In genomic region chr11:6612816-6613136, GRCh38 we compare ENCODE assay signal across 8 cellular contexts. TPM values are rescaled to one million over a fixed set of nuclear protein-coding genes. Genes with fewer than 3 reads are reported as not detected.
A peak's percentile ranks its signal among the peaks of the same experiment; 100 is the strongest.
DNase-seq lines count a peak whose midpoint lies in the region; ATAC-seq, FAIRE-seq and TF ChIP-seq lines count a peak whose summit lies in the region.

No MANE protein-coding gene starts in this region.

- 16% methylated on average over 7 of the region's 7 CpGs for WGBS in GM12878 (ENCODE audit: insufficient coverage, insufficient replicate concordance, low lambda C conversion rate, missing lambda C conversion rate)
- WGBS in right lobe of liver (ENCODE audit: insufficient coverage, low coverage, low lambda C conversion rate, missing lambda C conversion rate) = 4% methylated on average over 7 of the region's 7 CpGs

- TF ChIP-seq CTCF in GM06990 (IDR thresholded peaks at IDR 0.05; ENCODE audit: insufficient read depth, low read length, poor library complexity, severe bottlenecking) = peak; percentile 50
- peak; percentile 48 for TF ChIP-seq CTCF in LNCaP clone FGC (IDR thresholded peaks at IDR 0.05; ENCODE audit: control insufficient read depth, extremely low read depth, insufficient read depth)
- TF ChIP-seq CTCF in GM12878 (IDR thresholded peaks at IDR 0.05 in 2 of 3, conservative IDR thresholded peaks at IDR 0.05 in 1 of 3; ENCODE audit: control insufficient read depth in 2 of 3, extremely low read depth in 1 of 3, insufficient read depth in 1 of 3, low read depth in 3 of 3, low read length in 3 of 3) = peak; percentile 30 to 62 (median 42); a peak in 5 of 6 replicates
- TF ChIP-seq CTCF in right lobe of liver (IDR thresholded peaks at IDR 0.05) = peak; percentile 32 to 46 (median 34)
- TF ChIP-seq CTCF in vagina (IDR thresholded peaks at IDR 0.05) = peak in 2 of 3 experiments; percentile 6 to 34

- CTCF ChIA-PET in GM12878 (lab: Yijun Ruan, JAX) = interaction anchor here (0.5 to 2.7 kb wide), 12 partner anchors 8 to 234 kb away, joined by 3 to 18 read pairs (median 4); partner anchors contain the start of gene MRPL17

- H3K27ac ChIP-seq in GM12878 (ENCODE audit: control insufficient read depth, insufficient read depth) = peak overlapping the region; percentile 99
- peak overlapping the region; percentile 86 to 95 (median 94) for H3K27ac ChIP-seq in right lobe of liver
- peak overlapping the region; percentile 95 for H3K27ac ChIP-seq in vagina

- H3K36me3 ChIP-seq in GM06990 (ENCODE audit: control insufficient read depth, insufficient read depth, low read length) (peaks cover 25% of the 10 kb centered on the region), GM12878 (ENCODE audit: control insufficient read depth in 2 of 2, insufficient read depth in 2 of 2, low read length in 1 of 2) (peaks cover 23 to 34% of the 10 kb centered on the region in 2 experiments), right lobe of liver (peaks cover 8 to 48% (median 22%) of the 10 kb centered on the region in 4 donors), vagina (peaks cover 0 to 36% of the 10 kb centered on the region in 2 donors)

- peak overlapping the region; percentile 95 for H3K9ac ChIP-seq in GM12878 (ENCODE audit: control insufficient read depth, insufficient read depth, low read length)

- H3K4me3 ChIP-seq in GM06990 (replicated peaks; ENCODE audit: low read depth, low read length) (peak overlapping the region; percentile 62), LNCaP clone FGC (ENCODE audit: low read depth, low read length) (peak overlapping the region; percentile 86), GM12878 (peak overlapping the region; percentile 66), right lobe of liver (peak overlapping the region; percentile 36 to 76 (median 68)), vagina (peak overlapping the region; percentile 82 to 86)

- peak overlapping the region; percentile 86 for H3K4me2 ChIP-seq in GM12878 (ENCODE audit: control insufficient read depth, insufficient read depth)

- intact Hi-C loops in GM12878 (cut with micrococcal nuclease; ENCODE audit: unreplicated experiment) (loop anchor here (2.0 to 10.0 kb wide), 4 partner anchors 54 to 912 kb away; partner anchors contain the start of gene MRPL17), right lobe of liver (cut with DNase I) (no loop called here), vagina (cut with DNase I) (no loop called here)

- ATAC-seq in GM21619 (IDR thresholded peaks at IDR 0.05; ENCODE audit: unreplicated experiment) (peak; percentile 10), GM12878 (peak; percentile 36), right lobe of liver (peak; percentile 11 to 36 (median 30))

- in situ Hi-C loops in GM12878 (cut with MboI) = loop anchor here (10.0 kb wide), 1 partner anchor 912 kb away; no protein-coding TSS in a partner anchor

- H3K9me3 ChIP-seq in GM12878 (replicated peaks; ENCODE audit: control insufficient read depth, insufficient read depth, low read length) (no peaks in the 10 kb centered on the region), right lobe of liver (no peaks in the 10 kb centered on the region), vagina (no peaks in the 10 kb centered on the region)

- H3K4me1 ChIP-seq in GM12878 (ENCODE audit: control insufficient read depth, insufficient read depth, low read length) = peaks cover 24% of the 10 kb centered on the region
- H3K4me1 ChIP-seq in right lobe of liver = peaks cover 0 to 9% (median 2%) of the 10 kb centered on the region in 4 donors
- H3K4me1 ChIP-seq in vagina = peaks cover 33% of the 10 kb centered on the region

- no peaks in the 10 kb centered on the region for H4K20me1 ChIP-seq in GM12878 (ENCODE audit: control insufficient read depth, insufficient read depth)

- SMC1A ChIA-PET in GM12878 (lab: Charles Lee; ENCODE audit: uncharacterized antibody, unreplicated experiment) = interaction anchor here (0.7 to 3.1 kb wide), 4 partner anchors 8 to 180 kb away, joined by 3 to 24 read pairs (median 6); partner anchors contain the start of genes ILK and MRPL17

- TF ChIP-seq EP300 in GM12878 (IDR thresholded peaks at IDR 0.05; ENCODE audit: borderline replicate concordance in 1 of 2, control insufficient read depth in 1 of 2, low read depth in 2 of 2, low read length in 2 of 2) = no peak

- POLR2A ChIA-PET in GM12878 (lab: Charles Lee) = interaction anchor here (0.7 to 7.2 kb wide), 12 partner anchors 8 to 1999 kb away, joined by 3 to 85 read pairs (median 5); partner anchors contain the start of genes ARFIP2, ILK, MRPL17 and TIMM10B

- no peak for TF ChIP-seq RAD21 in GM12878 (IDR thresholded peaks at IDR 0.05; ENCODE audit: insufficient read depth, low read depth, low read length)

- no peak for TF ChIP-seq POLR2A in GM12878 (IDR thresholded peaks at IDR 0.05; ENCODE audit: low read depth, low read length)
- TF ChIP-seq POLR2A in right lobe of liver (IDR thresholded peaks at IDR 0.05) = no peak
- no peak for TF ChIP-seq POLR2A in vagina (IDR thresholded peaks at IDR 0.05)

- DNase-seq in GM06990 (ENCODE audit: extremely low read depth, insufficient read length) (no peak), LNCaP clone FGC (ENCODE audit: low read depth) (no peak), GM12878 (ENCODE audit: low read depth, low spot score) (no peak), right lobe of liver (peak in 1 of 3 donors; percentile 49), vagina (ENCODE audit: extremely low spot score in 2 of 2) (no peak), cortex of kidney (lab: John Stamatoyannopoulos, UW) (no peak)
- DNase-seq in activated T-cell treated with anti-CD3 and anti-CD28 coated beads, Interleukin-2, amount 50 U/mL, for 48 hours = no peak

- no TSS peak for BruUV-seq in GM12878 (replicated peaks; lab: Mats Ljungman, UMichigan)

- RAD21 ChIA-PET in GM12878 (lab: Charles Lee; ENCODE audit: unreplicated experiment) = interaction anchor here (0.7 to 1.9 kb wide), 7 partner anchors 8 to 234 kb away, joined by 3 to 21 read pairs (median 3); partner anchors contain the start of gene MRPL17

- H3K27me3 ChIP-seq in GM06990 (replicated peaks; ENCODE audit: control insufficient read depth, insufficient read depth, low read length) = no peaks in the 10 kb centered on the region
- H3K27me3 ChIP-seq in GM12878 (replicated peaks in 1 of 2; ENCODE audit: control insufficient read depth in 2 of 2, insufficient read depth in 2 of 2, low read length in 1 of 2) = no peaks in the 10 kb centered on the region
- no peaks in the 10 kb centered on the region for H3K27me3 ChIP-seq in right lobe of liver
- H3K27me3 ChIP-seq in vagina = no peaks in the 10 kb centered on the region

- FAIRE-seq in GM12878 (lab: Jason Lieb, UNC) = no peak

- peaks cover 23% of the 10 kb centered on the region for H3K79me2 ChIP-seq in GM12878 (ENCODE audit: control insufficient read depth, insufficient read depth, low read length)

- H2AFZ ChIP-seq in GM12878 (ENCODE audit: control insufficient read depth, low read depth, low read length) = peak overlapping the region; percentile 85

RNA-seq across cellular contexts. Expression of gene TAF10, which starts 0.8 kb away (rescaled TPM):
- 12.9 and 13.0 TPM in 2 replicates for total RNA-seq in GM12878 (2013; cell fraction: nucleolus; rRNA removed)
- 167 and 172 TPM in 2 replicates for total RNA-seq in GM12878 (2014; rRNA removed)
- total RNA-seq in GM12878 (2014; rRNA removed; fragmentation: Illumina TruSeq; extraction: Trizol) = 115 and 120 TPM in 2 replicates
- total RNA-seq in GM12878 (2021) = 184 and 192 TPM in 2 replicates
- polyA plus RNA-seq in GM12878 (2011; ENCODE audit: low read depth) = 24.6 TPM
- 88.7 and 152 TPM in 2 replicates for polyA plus RNA-seq in GM12878 (2011; rRNA removed)
- polyA plus RNA-seq in GM12878 (2011; cell fraction: cytosol; rRNA removed) = 130 and 152 TPM in 2 replicates
- polyA plus RNA-seq in GM12878 (2011; cell fraction: nucleus; rRNA removed) = 111 and 132 TPM in 2 replicates
- polyA plus RNA-seq in GM12878 (2012) = 202 and 218 TPM in 2 replicates
- polyA plus RNA-seq in GM12878 (2014; fragmentation: Illumina TruSeq; extraction: Trizol) = 146 and 159 TPM in 2 replicates
- 10 to 100 TPM; 27.2 to 78.9 TPM for polyA plus RNA-seq in GM12878 (2014; fragmentation: Nextera tagmentation; extraction: Ambion mirVana)
- 251 and 257 TPM in 2 replicates for polyA plus RNA-seq in GM12878 (2014; rRNA removed)
- 100 to 1,000 TPM in 1 of 2 experiments, 10 to 100 TPM in 1; 26.7 to 203 TPM for polyA plus RNA-seq in GM12878 (2016; fragmentation: Nextera tagmentation; extraction: Ambion mirVana)
- 40.4 and 53.3 TPM in 2 replicates for polyA minus RNA-seq in GM12878 (2011; rRNA and poly(A)+ RNA removed)
- 18.0 and 36.9 TPM in 2 replicates for polyA minus RNA-seq in GM12878 (2011; cell fraction: cytosol; rRNA and poly(A)+ RNA removed)
- polyA minus RNA-seq in GM12878 (2011; cell fraction: nucleus; rRNA and poly(A)+ RNA removed) = 21.3 and 29.7 TPM in 2 replicates
- total RNA-seq in right lobe of liver = 10 to 100 TPM; 47.3 to 81.9 (median 60.4) TPM
- 48.1 TPM for total RNA-seq in vagina

RNA-seq across cellular contexts. Expression of gene TPP1, which starts 6.4 kb away (rescaled TPM):
- total RNA-seq in GM12878 (2013; cell fraction: nucleolus; rRNA removed) = 113 and 122 TPM in 2 replicates
- 12.8 and 14.8 TPM in 2 replicates for total RNA-seq in GM12878 (2014; rRNA removed)
- 7.7 and 9.3 TPM in 2 replicates for total RNA-seq in GM12878 (2014; rRNA removed; fragmentation: Illumina TruSeq; extraction: Trizol)
- total RNA-seq in GM12878 (2021) = 35.0 and 49.2 TPM in 2 replicates
- polyA plus RNA-seq in GM12878 (2011; ENCODE audit: low read depth) = 79.8 TPM
- polyA plus RNA-seq in GM12878 (2011; rRNA removed) = 51.8 and 64.6 TPM in 2 replicates
- 41.7 and 60.9 TPM in 2 replicates for polyA plus RNA-seq in GM12878 (2011; cell fraction: cytosol; rRNA removed)
- polyA plus RNA-seq in GM12878 (2011; cell fraction: nucleus; rRNA removed) = 249 and 317 TPM in 2 replicates
- 59.6 and 62.7 TPM in 2 replicates for polyA plus RNA-seq in GM12878 (2012)
- polyA plus RNA-seq in GM12878 (2014; fragmentation: Illumina TruSeq; extraction: Trizol) = 58.9 and 71.1 TPM in 2 replicates
- polyA plus RNA-seq in GM12878 (2014; fragmentation: Nextera tagmentation; extraction: Ambion mirVana) = 10 to 100 TPM in 1 of 2 experiments, 1 to 10 TPM in 1; 7.5 to 14.4 TPM
- 45.0 and 50.3 TPM in 2 replicates for polyA plus RNA-seq in GM12878 (2014; rRNA removed)
- polyA plus RNA-seq in GM12878 (2016; fragmentation: Nextera tagmentation; extraction: Ambion mirVana) = 10 to 100 TPM; 38.0 to 38.6 TPM
- 42.7 and 57.7 TPM in 2 replicates for polyA minus RNA-seq in GM12878 (2011; rRNA and poly(A)+ RNA removed)
- polyA minus RNA-seq in GM12878 (2011; cell fraction: cytosol; rRNA and poly(A)+ RNA removed) = 12.2 and 21.0 TPM in 2 replicates
- 43.4 and 44.5 TPM in 2 replicates for polyA minus RNA-seq in GM12878 (2011; cell fraction: nucleus; rRNA and poly(A)+ RNA removed)
- total RNA-seq in right lobe of liver = 100 to 1,000 TPM in 2 of 6 experiments, 10 to 100 TPM in 4; 62.5 to 159 (median 81.0) TPM
- 77.3 TPM for total RNA-seq in vagina

RNA-seq across cellular contexts. Expression of gene ILK, which starts 9.2 kb away (rescaled TPM):
- 79.6 and 83.1 TPM in 2 replicates for total RNA-seq in GM12878 (2013; cell fraction: nucleolus; rRNA removed)
- total RNA-seq in GM12878 (2014; rRNA removed) = 73.7 and 74.2 TPM in 2 replicates
- total RNA-seq in GM12878 (2014; rRNA removed; fragmentation: Illumina TruSeq; extraction: Trizol) = 75.0 and 76.6 TPM in 2 replicates
- total RNA-seq in GM12878 (2021) = 90.4 and 90.7 TPM in 2 replicates
- polyA plus RNA-seq in GM12878 (2011; ENCODE audit: low read depth) = 64.4 TPM
- polyA plus RNA-seq in GM12878 (2011; rRNA removed) = 121 and 163 TPM in 2 replicates
- polyA plus RNA-seq in GM12878 (2011; cell fraction: cytosol; rRNA removed) = 207 and 217 TPM in 2 replicates
- 211 and 266 TPM in 2 replicates for polyA plus RNA-seq in GM12878 (2011; cell fraction: nucleus; rRNA removed)
- 69.8 and 84.3 TPM in 2 replicates for polyA plus RNA-seq in GM12878 (2012)
- polyA plus RNA-seq in GM12878 (2014; fragmentation: Illumina TruSeq; extraction: Trizol) = 108 and 111 TPM in 2 replicates
- 10 to 100 TPM; 51.8 to 77.8 TPM for polyA plus RNA-seq in GM12878 (2014; fragmentation: Nextera tagmentation; extraction: Ambion mirVana)
- 91.9 and 93.7 TPM in 2 replicates for polyA plus RNA-seq in GM12878 (2014; rRNA removed)
- 100 to 1,000 TPM; 105 to 124 TPM for polyA plus RNA-seq in GM12878 (2016; fragmentation: Nextera tagmentation; extraction: Ambion mirVana)
- polyA minus RNA-seq in GM12878 (2011; rRNA and poly(A)+ RNA removed) = 129 and 149 TPM in 2 replicates
- polyA minus RNA-seq in GM12878 (2011; cell fraction: cytosol; rRNA and poly(A)+ RNA removed) = 31.7 and 42.2 TPM in 2 replicates
- 47.0 and 71.9 TPM in 2 replicates for polyA minus RNA-seq in GM12878 (2011; cell fraction: nucleus; rRNA and poly(A)+ RNA removed)
- 10 to 100 TPM; 33.4 to 79.9 (median 55.0) TPM for total RNA-seq in right lobe of liver
- total RNA-seq in vagina = 149 TPM

RNA-seq across cellular contexts. Expression of gene RRP8, which starts 9.4 kb away (rescaled TPM):
- 40.8 and 45.4 TPM in 2 replicates for total RNA-seq in GM12878 (2013; cell fraction: nucleolus; rRNA removed)
- total RNA-seq in GM12878 (2014; rRNA removed) (20.5 and 27.3 TPM in 2 replicates), GM12878 (2014; rRNA removed; fragmentation: Illumina TruSeq; extraction: Trizol) (14.2 and 15.4 TPM in 2 replicates), GM12878 (2021) (26.3 and 27.3 TPM in 2 replicates), right lobe of liver (10 to 100 TPM; 11.3 to 17.1 (median 14.2) TPM), vagina (10.3 TPM)
- polyA plus RNA-seq in GM12878 (2011; ENCODE audit: low read depth) = 5.9 TPM
- polyA plus RNA-seq in GM12878 (2011; rRNA removed) (21.7 and 22.5 TPM in 2 replicates), GM12878 (2014; fragmentation: Illumina TruSeq; extraction: Trizol) (21.5 and 26.1 TPM in 2 replicates), GM12878 (2014; fragmentation: Nextera tagmentation; extraction: Ambion mirVana) (10 to 100 TPM in 1 of 2 experiments, 1 to 10 TPM in 1; 4.7 to 15.8 TPM), GM12878 (2014; rRNA removed) (20.6 and 21.8 TPM in 2 replicates), GM12878 (2016; fragmentation: Nextera tagmentation; extraction: Ambion mirVana) (10 to 100 TPM; 51.0 to 51.2 TPM)
- 14.1 and 16.8 TPM in 2 replicates for polyA plus RNA-seq in GM12878 (2011; cell fraction: cytosol; rRNA removed)
- polyA plus RNA-seq in GM12878 (2011; cell fraction: nucleus; rRNA removed) = 24.1 and 31.9 TPM in 2 replicates
- 11.1 and 14.3 TPM in 2 replicates for polyA plus RNA-seq in GM12878 (2012)
- polyA minus RNA-seq in GM12878 (2011; rRNA and poly(A)+ RNA removed) = 16.2 and 18.1 TPM in 2 replicates
- polyA minus RNA-seq in GM12878 (2011; cell fraction: cytosol; rRNA and poly(A)+ RNA removed) = 3.7 and 6.0 TPM in 2 replicates
- polyA minus RNA-seq in GM12878 (2011; cell fraction: nucleus; rRNA and poly(A)+ RNA removed) = 24.1 and 35.8 TPM in 2 replicates

RNA-seq across cellular contexts. Expression of gene DCHS1, which starts 42.8 kb away (rescaled TPM):
- total RNA-seq in GM12878 (2013; cell fraction: nucleolus; rRNA removed) = 0.56 and 0.92 TPM in 2 replicates
- total RNA-seq in GM12878 (2014; rRNA removed) (0.34 and 0.38 TPM in 2 replicates), GM12878 (2014; rRNA removed; fragmentation: Illumina TruSeq; extraction: Trizol) (0.14 and 0.18 TPM in 2 replicates), GM12878 (2021) (0.56 and 0.64 TPM in 2 replicates), right lobe of liver (1 to 10 TPM; 1.8 to 9.2 (median 4.1) TPM), vagina (28.7 TPM)
- 0.17 TPM for polyA plus RNA-seq in GM12878 (2011; ENCODE audit: low read depth)
- polyA plus RNA-seq in GM12878 (2011; rRNA removed) (0.01 and 0.04 TPM in 2 replicates), GM12878 (2014; fragmentation: Illumina TruSeq; extraction: Trizol) (0.02 and 0.22 TPM in 2 replicates), GM12878 (2014; fragmentation: Nextera tagmentation; extraction: Ambion mirVana) (under 1 TPM in 1 of 2 experiments, not detected in 1; 0.02 TPM), GM12878 (2014; rRNA removed) (0.47 and 0.66 TPM in 2 replicates), GM12878 (2016; fragmentation: Nextera tagmentation; extraction: Ambion mirVana) (under 1 TPM; 0.04 to 0.09 TPM)
- 0.01 and 0.02 TPM in 2 replicates for polyA plus RNA-seq in GM12878 (2011; cell fraction: cytosol; rRNA removed)
- 0.31 and 0.32 TPM in 2 replicates for polyA plus RNA-seq in GM12878 (2011; cell fraction: nucleus; rRNA removed)
- 0.51 and 0.58 TPM in 2 replicates for polyA plus RNA-seq in GM12878 (2012)
- polyA minus RNA-seq in GM12878 (2011; rRNA and poly(A)+ RNA removed) = under 0.01 and 0.10 TPM in 2 replicates
- polyA minus RNA-seq in GM12878 (2011; cell fraction: cytosol; rRNA and poly(A)+ RNA removed) = 0.10 TPM in 1 of 2 replicates, not detected in the other
- polyA minus RNA-seq in GM12878 (2011; cell fraction: nucleus; rRNA and poly(A)+ RNA removed) = 0.12 and 0.19 TPM in 2 replicates
